In the genomic region with DNA sequence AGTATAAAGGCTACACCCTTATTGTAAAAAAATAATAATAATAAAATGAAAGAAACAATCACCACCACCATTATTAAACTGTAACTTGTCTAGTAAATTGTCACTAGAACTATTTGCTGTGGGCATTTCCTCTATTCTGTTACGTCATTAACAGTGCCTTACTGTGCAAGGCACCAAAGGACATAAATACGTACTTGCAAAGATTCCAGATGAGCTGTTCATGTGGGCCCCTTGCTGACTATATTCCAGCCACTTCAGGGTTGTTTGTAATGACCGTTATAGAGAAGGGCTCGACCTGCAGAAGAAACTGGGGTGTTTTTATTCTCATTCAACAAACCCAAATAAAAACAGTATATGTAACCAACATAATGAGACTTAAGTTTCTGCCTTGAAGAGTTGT, we compare ENCODE assay signal across 14 cellular contexts.
A peak's percentile ranks its signal among the peaks of the same experiment; 100 is the strongest.
DNase-seq lines count a peak whose midpoint lies in the region; ATAC-seq and TF ChIP-seq lines count a peak whose summit lies in the region.
"Had no signal": no experiment of that assay in that cellular context is flagged by ENCODE, and none has a peak within 500 bp of the region (broad histone marks: within the 10 kb centered on the region; RNA-seq: fewer than 3 reads in every experiment).

No MANE protein-coding gene starts in this region.

- H3K4me1 Mint-ChIP-seq in nephron progenitor cell: no peaks in the 10 kb centered on the region
- H3K4me1 Mint-ChIP-seq: GM23338 had no signal

- H3K9me3 Mint-ChIP-seq in nephron progenitor cell: no peaks in the 10 kb centered on the region
- H3K9me3 Mint-ChIP-seq: CD4-positive, CD25-positive, alpha-beta regulatory T cell; GM23338 had no signal

- H3K27ac ChIP-seq in angular gyrus (ENCODE audit: low read depth, low read length): peak overlapping the region; percentile 75
- H3K27ac ChIP-seq in substantia nigra (ENCODE audit: low read depth, low read length, poor library complexity, severe bottlenecking): peak overlapping the region; percentile 93
- H3K27ac ChIP-seq: PC-9 had no signal

- no peak for TF ChIP-seq CTCF in nephron progenitor cell (IDR thresholded peaks at IDR 0.05)

- H3K27ac Mint-ChIP-seq in nephron progenitor cell: peak overlapping the region; percentile 20
- H3K27ac Mint-ChIP-seq: GM23338 had no signal

- no peaks in the 10 kb centered on the region for H3K27me3 Mint-ChIP-seq in nephron progenitor cell (ENCODE audit: low read depth, poor library complexity)
- H3K27me3 Mint-ChIP-seq: CD4-positive, CD25-positive, alpha-beta regulatory T cell had no signal

- DNase-seq in globus pallidus (ENCODE audit: low spot score) (peak; percentile 83), nephron progenitor cell (no peak), substantia nigra (lab: John Stamatoyannopoulos, UW) (peak in 4 of 49 donors; percentile 7 to 50 (median 18)), NCI-H187 treated with DMSO at 0.1 percent for 48 hours (lab: John Stamatoyannopoulos, UW) (no peak), EL (no peak)
- no peak for DNase-seq in stimulated activated CD4-positive, alpha-beta T cell treated with anti-CD3 and anti-CD28 coated beads, Interleukin-2, amount 100 ng/mL, for 24 hours
- DNase-seq: AML-193; Calu3; CD4-positive, CD25-positive, alpha-beta regulatory T cell; NCI-H1694; PC-9 had no signal

- no peak for ATAC-seq in HG03196 (IDR thresholded peaks at IDR 0.05; ENCODE audit: unreplicated experiment)
- ATAC-seq: GM23338 had no signal

- peaks cover 61% of the 10 kb centered on the region for H3K36me3 Mint-ChIP-seq in nephron progenitor cell (ENCODE audit: low read depth)

- no peak overlapping the region for H3K4me3 Mint-ChIP-seq in nephron progenitor cell
- H3K4me3 Mint-ChIP-seq: CD4-positive, CD25-positive, alpha-beta regulatory T cell; GM23338 had no signal
